8 cellular contexts compared by ENCODE assay signal in the genomic region with DNA sequence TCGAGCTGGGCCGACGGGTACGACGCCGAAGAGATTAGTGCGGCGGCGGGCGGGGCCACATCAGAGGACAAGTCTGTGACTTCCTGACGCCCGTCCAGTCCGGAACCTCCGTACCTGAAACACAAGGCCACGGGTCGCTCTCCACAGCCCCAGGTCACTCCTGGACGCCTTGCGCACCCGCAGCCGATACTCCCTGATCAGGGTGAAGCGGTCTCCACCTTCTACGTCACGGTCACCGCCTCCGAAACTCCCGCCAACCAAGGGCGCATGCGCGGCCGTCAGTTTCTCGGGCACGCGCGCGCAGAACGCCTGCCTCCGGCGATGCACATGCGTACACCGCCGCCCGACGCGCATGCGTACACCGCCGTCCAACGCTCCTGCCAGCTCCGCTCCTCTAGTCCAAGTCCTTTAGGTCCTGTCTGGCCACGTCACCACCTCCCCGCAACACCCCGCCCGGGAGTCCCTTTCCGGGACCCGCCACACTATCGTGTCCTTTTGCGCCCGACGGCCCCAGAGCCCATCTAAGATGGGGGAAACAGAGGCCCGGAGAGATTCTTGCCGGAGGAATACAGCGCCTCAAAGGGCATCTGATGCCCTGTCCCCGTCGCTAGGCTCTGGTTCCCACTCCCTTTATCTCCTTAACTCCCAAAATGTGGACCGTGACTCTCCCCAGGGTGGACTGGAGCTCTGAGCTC. TPM values are rescaled to one million over a fixed set of nuclear protein-coding genes. Genes with fewer than 3 reads are reported as not detected.
A peak's percentile ranks its signal among the peaks of the same experiment; 100 is the strongest.
DNase-seq lines count a peak whose midpoint lies in the region; ATAC-seq and TF ChIP-seq lines count a peak whose summit lies in the region.

A gene with protein sequence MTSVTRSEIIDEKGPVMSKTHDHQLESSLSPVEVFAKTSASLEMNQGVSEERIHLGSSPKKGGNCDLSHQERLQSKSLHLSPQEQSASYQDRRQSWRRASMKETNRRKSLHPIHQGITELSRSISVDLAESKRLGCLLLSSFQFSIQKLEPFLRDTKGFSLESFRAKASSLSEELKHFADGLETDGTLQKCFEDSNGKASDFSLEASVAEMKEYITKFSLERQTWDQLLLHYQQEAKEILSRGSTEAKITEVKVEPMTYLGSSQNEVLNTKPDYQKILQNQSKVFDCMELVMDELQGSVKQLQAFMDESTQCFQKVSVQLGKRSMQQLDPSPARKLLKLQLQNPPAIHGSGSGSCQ (minus strand): TSS at position 216 of the 695 bp plus-strand sequence. CDS start 2,305 bp downstream, outside the sequence.

- H3K36me3 ChIP-seq in left lung = no peaks in the 10 kb centered on the region

- ATAC-seq in GM19395 (IDR thresholded peaks at IDR 0.05; ENCODE audit: unreplicated experiment) (peak; percentile 81), HG03565 (IDR thresholded peaks at IDR 0.05; ENCODE audit: unreplicated experiment) (peak; percentile 70), left lung (peak; percentile 95)

- intact Hi-C loops in CD14-positive monocyte (cut with micrococcal nuclease) = loop anchor here (2.0 to 10.0 kb wide), 4 partner anchors 35 to 309 kb away; a partner anchor contains a TSS
- intact Hi-C loops in dendritic cell treated with granulocyte-macrophage colony-stimulating factor and Interleukin-4, amounts not matched to agents 40 ng/mL and 50 ng/mL, for 4 days (cut with micrococcal nuclease) = loop anchor here (5.0 to 10.0 kb wide), 2 partner anchors 91 to 166 kb away; a partner anchor contains a TSS
- intact Hi-C loops in left lung (cut with DNase I) = no loop called here

- peaks cover 8% of the 10 kb centered on the region in 2 donors for H3K36me3 Mint-ChIP-seq in CD14-positive monocyte
- peaks cover 29% of the 10 kb centered on the region for H3K36me3 Mint-ChIP-seq in dendritic cell treated with granulocyte-macrophage colony-stimulating factor and Interleukin-4, amounts not matched to agents 40 ng/mL and 50 ng/mL, for 4 days (ENCODE audit: low read depth)

- H3K9me3 ChIP-seq in left lung = no peaks in the 10 kb centered on the region

- H3K27me3 ChIP-seq in left lung = no peaks in the 10 kb centered on the region

- H3K4me1 Mint-ChIP-seq in CD14-positive monocyte = peaks cover 30% of the 10 kb centered on the region
- H3K4me1 Mint-ChIP-seq in dendritic cell treated with granulocyte-macrophage colony-stimulating factor and Interleukin-4, amounts not matched to agents 40 ng/mL and 50 ng/mL, for 4 days (ENCODE audit: low read depth) = peaks cover 70% of the 10 kb centered on the region

- H3K4me3 ChIP-seq in left lung = peak within 1 kb of the TSS; percentile 63 to 66

- H3K27ac Mint-ChIP-seq in CD14-positive monocyte = peak within 1 kb of the TSS; percentile 94 to 99 (median 97)
- H3K27ac Mint-ChIP-seq in dendritic cell treated with granulocyte-macrophage colony-stimulating factor and Interleukin-4, amounts not matched to agents 40 ng/mL and 50 ng/mL, for 4 days = peak within 1 kb of the TSS; percentile 91

- TF ChIP-seq CTCF in CD14-positive monocyte (IDR thresholded peaks at IDR 0.05) (no peak), left lung (IDR thresholded peaks at IDR 0.05) (no peak)

- peaks cover 0 to 2% (median 0%) of the 10 kb centered on the region in 3 donors for H3K27me3 Mint-ChIP-seq in CD14-positive monocyte (ENCODE audit: low read depth in 3 of 3)
- H3K27me3 Mint-ChIP-seq in dendritic cell treated with granulocyte-macrophage colony-stimulating factor and Interleukin-4, amounts not matched to agents 40 ng/mL and 50 ng/mL, for 4 days = no peaks in the 10 kb centered on the region

- H3K27ac ChIP-seq in left lung = peak within 1 kb of the TSS; percentile 96 to 97

- H3K9me3 Mint-ChIP-seq in CD14-positive monocyte = no peaks in the 10 kb centered on the region
- H3K9me3 Mint-ChIP-seq in dendritic cell treated with granulocyte-macrophage colony-stimulating factor and Interleukin-4, amounts not matched to agents 40 ng/mL and 50 ng/mL, for 4 days = no peaks in the 10 kb centered on the region

- peaks cover 19 to 21% of the 10 kb centered on the region in 2 donors for H3K4me1 ChIP-seq in left lung

- peak within 1 kb of the TSS; percentile 95 for H3K4me3 Mint-ChIP-seq in CD14-positive monocyte
- H3K4me3 Mint-ChIP-seq in dendritic cell treated with granulocyte-macrophage colony-stimulating factor and Interleukin-4, amounts not matched to agents 40 ng/mL and 50 ng/mL, for 4 days = peak within 1 kb of the TSS; percentile 83

- peak; percentile 98 for DNase-seq in CD14-positive monocyte (ENCODE audit: low spot score)
- peak; percentile 95 for DNase-seq in NCI-H748 treated with DMSO at 0.1 percent for 48 hours (lab: John Stamatoyannopoulos, UW)
- DNase-seq in activated CD4-positive, alpha-beta T cell treated with anti-CD3 and anti-CD28 coated beads, Interleukin-2, amount 50 U/mL, for 24 hours (ENCODE audit: low read depth in 1 of 2, low spot score in 1 of 2) = peak; percentile 97 to 98
- peak; percentile 99 to 100 for DNase-seq in left lung
- peak; percentile 95 for DNase-seq in stimulated activated CD4-positive, alpha-beta T cell treated with anti-CD3 and anti-CD28 coated beads, Interleukin-2, amount 100 ng/mL, for 4 hours (ENCODE audit: low read depth)

RNA-seq across cellular contexts. Expression of the gene that starts here (rescaled TPM):
- polyA plus RNA-seq in CD14-positive monocyte = 1 to 10 TPM; 5.1 to 5.2 TPM
- total RNA-seq in left lung = 10 to 100 TPM; 14.5 to 16.6 TPM

Comparison
In these comparisons a context has a peak if more than half of its experiments do, and no peak if none do; other contexts are left out.
1. Peak in every context shown above with its lines: DNase-seq, ATAC-seq, H3K4me3 ChIP-seq and H3K27ac ChIP-seq.
2. intact Hi-C loops: an anchor here in CD14-positive monocyte (2.0 to 10.0 kb wide) and dendritic cell treated with granulocyte-macrophage colony-stimulating factor and Interleukin-4, amounts not matched to agents 40 ng/mL and 50 ng/mL, for 4 days (5.0 to 10.0 kb wide); none called in left lung.